Comparison of ENCODE assay signal across 8 cellular contexts in the genomic region with DNA sequence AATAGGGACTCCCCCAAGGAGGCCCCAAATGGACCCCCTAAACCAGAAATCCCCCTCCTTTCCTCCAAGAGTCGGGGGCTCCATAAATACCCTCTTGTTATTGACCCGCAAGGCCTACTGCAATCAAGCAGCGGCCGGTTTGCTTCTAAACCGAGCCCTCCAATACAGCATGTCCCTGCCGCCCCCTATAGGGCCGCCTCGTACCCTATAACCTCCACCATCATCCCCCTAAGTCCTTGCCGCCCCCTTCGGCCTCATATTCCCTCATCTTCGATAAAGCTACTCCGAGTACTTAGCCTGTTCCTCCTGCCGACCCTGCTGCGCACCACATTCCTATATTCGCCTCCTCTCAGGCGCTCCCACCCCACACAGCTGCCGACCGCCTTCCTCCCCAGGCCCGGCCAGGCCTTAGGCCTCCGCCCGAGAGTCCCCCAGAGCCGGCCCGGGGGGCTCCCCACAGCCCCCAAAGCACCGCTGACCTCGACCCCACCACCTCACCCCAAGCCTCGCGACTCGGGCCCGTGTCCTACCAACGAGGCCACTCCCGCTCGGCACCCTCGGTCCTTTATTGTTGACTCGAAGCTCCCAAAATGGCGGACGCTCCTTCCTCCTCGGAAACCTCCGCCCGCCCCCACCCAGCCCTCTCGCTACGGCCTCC. TPM values are rescaled to one million over a fixed set of nuclear protein-coding genes. Genes with fewer than 3 reads are reported as not detected.
DNase-seq lines count a peak whose midpoint lies in the region; ATAC-seq and TF ChIP-seq lines count a peak whose summit lies in the region.

No MANE protein-coding gene starts in this region.

- peak overlapping the region; percentile 73 for H3K4me3 ChIP-seq in choroid plexus epithelial cell (ENCODE audit: low read depth, low read length)

- ATAC-seq in HG02588 (IDR thresholded peaks at IDR 0.05; ENCODE audit: unreplicated experiment) (peak; percentile 19), WTC11 (peak; percentile 21)

- no peaks in the 10 kb centered on the region for H3K9me3 Mint-ChIP-seq in WTC11

- H3K27ac Mint-ChIP-seq in WTC11, result peak overlapping the region; percentile 97

- CTCF ChIA-PET in WTC11 (lab: Charles Lee), result interaction anchor here (0.6 to 4.7 kb wide), 21 partner anchors 10 to 180 kb away, joined by 3 to 63 read pairs (median 4); a partner anchor contains a TSS

- H3K36me3 Mint-ChIP-seq in WTC11, result peaks cover 19% of the 10 kb centered on the region

- POLR2A ChIA-PET in WTC11 (lab: Charles Lee), result interaction anchor here (0.5 to 4.8 kb wide), 8 partner anchors 37 to 121 kb away, joined by 3 to 46 read pairs (median 6); no protein-coding TSS in a partner anchor

- H3K27me3 Mint-ChIP-seq in WTC11 (ENCODE audit: low read depth), result no peaks in the 10 kb centered on the region

- peaks cover 24% of the 10 kb centered on the region for H3K4me1 Mint-ChIP-seq in WTC11

- DNase-seq in GF-D8 (lab: John Stamatoyannopoulos, UW), result peak; percentile 68
- peak; percentile 18 for DNase-seq in NCI-H1417 treated with DMSO at 0.1 percent for 48 hours (lab: John Stamatoyannopoulos, UW)
- DNase-seq in WTC11 (ENCODE audit: low spot score), result peak; percentile 61
- DNase-seq in choroid plexus epithelial cell (ENCODE audit: low read depth), result peak; percentile 66
- DNase-seq in stimulated activated CD4-positive, alpha-beta T cell treated with anti-CD3 and anti-CD28 coated beads, Interleukin-1b, Interleukin-23, amount 100 ng/mL, for 4 hours (ENCODE audit: low read depth in 2 of 2), result peak; percentile 20 to 43
- no peak for DNase-seq in epidermal melanocyte (ENCODE audit: insufficient read length, low spot score)

- peak overlapping the region; percentile 98 for H3K4me3 Mint-ChIP-seq in WTC11

- peak overlapping the region; percentile 97 for H3K27ac ChIP-seq in layer of hippocampus (ENCODE audit: low read depth, low read length)

- TF ChIP-seq CTCF in WTC11 (IDR thresholded peaks at IDR 0.05), result no peak
- peak; percentile 64 for TF ChIP-seq CTCF in choroid plexus epithelial cell (conservative IDR thresholded peaks at IDR 0.05; ENCODE audit: low read depth, low read length)

- no peaks in the 10 kb centered on the region for H3K27me3 ChIP-seq in layer of hippocampus (ENCODE audit: control insufficient read depth, insufficient read depth, low read length)

TF ChIP-seq in WTC11, 78 proteins besides CTCF, POLR2A, EP300 and RAD21:
- TF ChIP-seq HMGA2 (CRISPR knock-in tag; IDR thresholded peaks at IDR 0.05) (0 out of 2 replicates have a peak, but pooled peaks have one; percentile 12), NFATC4 (CRISPR knock-in tag; IDR thresholded peaks at IDR 0.05) (no peak), SMAD4 (CRISPR knock-in tag; IDR thresholded peaks at IDR 0.05) (0 out of 2 replicates have a peak, but pooled peaks have one; percentile 58), MYBL2 (CRISPR knock-in tag; IDR thresholded peaks at IDR 0.05) (0 out of 2 replicates have a peak, but pooled peaks have one; percentile 10), JUN (CRISPR knock-in tag; IDR thresholded peaks at IDR 0.05) (peak; percentile 72; the same call in 1 of the 2 replicates), KAT7 (CRISPR knock-in tag; IDR thresholded peaks at IDR 0.05; ENCODE audit: borderline replicate concordance) (0 out of 2 replicates have a peak, but pooled peaks have one; percentile 17), NR3C1 (CRISPR knock-in tag; conservative IDR thresholded peaks at IDR 0.05; ENCODE audit: low read depth) (no peak), ELF4 (CRISPR knock-in tag; IDR thresholded peaks at IDR 0.05; ENCODE audit: low read depth) (0 out of 2 replicates have a peak, but pooled peaks have one; percentile 50)
- TF ChIP-seq, protein P1, sequence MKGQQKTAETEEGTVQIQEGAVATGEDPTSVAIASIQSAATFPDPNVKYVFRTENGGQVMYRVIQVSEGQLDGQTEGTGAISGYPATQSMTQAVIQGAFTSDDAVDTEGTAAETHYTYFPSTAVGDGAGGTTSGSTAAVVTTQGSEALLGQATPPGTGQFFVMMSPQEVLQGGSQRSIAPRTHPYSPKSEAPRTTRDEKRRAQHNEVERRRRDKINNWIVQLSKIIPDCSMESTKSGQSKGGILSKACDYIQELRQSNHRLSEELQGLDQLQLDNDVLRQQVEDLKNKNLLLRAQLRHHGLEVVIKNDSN (CRISPR knock-in tag; IDR thresholded peaks at IDR 0.05), result peak; percentile 32; the same call in 1 of the 2 replicates
- TF ChIP-seq, protein P2, sequence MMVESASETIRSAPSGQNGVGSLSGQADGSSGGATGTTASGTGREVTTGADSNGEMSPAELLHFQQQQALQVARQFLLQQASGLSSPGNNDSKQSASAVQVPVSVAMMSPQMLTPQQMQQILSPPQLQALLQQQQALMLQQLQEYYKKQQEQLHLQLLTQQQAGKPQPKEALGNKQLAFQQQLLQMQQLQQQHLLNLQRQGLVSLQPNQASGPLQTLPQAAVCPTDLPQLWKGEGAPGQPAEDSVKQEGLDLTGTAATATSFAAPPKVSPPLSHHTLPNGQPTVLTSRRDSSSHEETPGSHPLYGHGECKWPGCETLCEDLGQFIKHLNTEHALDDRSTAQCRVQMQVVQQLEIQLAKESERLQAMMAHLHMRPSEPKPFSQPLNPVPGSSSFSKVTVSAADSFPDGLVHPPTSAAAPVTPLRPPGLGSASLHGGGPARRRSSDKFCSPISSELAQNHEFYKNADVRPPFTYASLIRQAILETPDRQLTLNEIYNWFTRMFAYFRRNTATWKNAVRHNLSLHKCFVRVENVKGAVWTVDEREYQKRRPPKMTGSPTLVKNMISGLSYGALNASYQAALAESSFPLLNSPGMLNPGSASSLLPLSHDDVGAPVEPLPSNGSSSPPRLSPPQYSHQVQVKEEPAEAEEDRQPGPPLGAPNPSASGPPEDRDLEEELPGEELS (CRISPR knock-in tag; IDR thresholded peaks at IDR 0.05), result no peak

RNA-seq across cellular contexts. Expression of a gene that starts 0.5 kb away (rescaled TPM):
- total RNA-seq in WTC11 (2021), result 151 to 167 TPM (median 166 TPM) in 3 replicates
